ENCODE assay signal across 1 cellular context in the genomic region with DNA sequence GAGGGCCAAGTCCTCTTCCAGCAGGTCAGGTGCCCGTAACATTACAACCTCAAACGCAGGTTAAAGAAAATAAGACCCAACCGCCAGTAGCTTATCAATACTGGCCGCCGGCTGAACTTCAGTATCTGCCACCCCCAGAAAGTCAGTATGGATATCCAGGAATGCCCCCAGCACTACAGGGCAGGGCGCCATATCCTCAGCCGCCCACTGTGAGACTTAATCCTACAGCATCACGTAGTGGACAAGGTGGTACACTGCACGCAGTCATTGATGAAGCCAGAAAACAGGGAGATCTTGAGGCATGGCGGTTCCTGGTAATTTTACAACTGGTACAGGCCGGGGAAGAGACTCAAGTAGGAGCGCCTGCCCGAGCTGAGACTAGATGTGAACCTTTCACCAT.
TF ChIP-seq lines count a peak whose summit lies in the region.

No MANE protein-coding gene starts in this region.

TF ChIP-seq in GM12878, 131 proteins besides CTCF, POLR2A, EP300 and RAD21:
- TF ChIP-seq ZBTB33 (IDR thresholded peaks at IDR 0.05) (peak; percentile 79), YY1 (IDR thresholded peaks at IDR 0.05; ENCODE audit: low read depth, low read length) (peak; percentile 72)
